Comparison of ENCODE assay signal across 32 cellular contexts in the genomic region with DNA sequence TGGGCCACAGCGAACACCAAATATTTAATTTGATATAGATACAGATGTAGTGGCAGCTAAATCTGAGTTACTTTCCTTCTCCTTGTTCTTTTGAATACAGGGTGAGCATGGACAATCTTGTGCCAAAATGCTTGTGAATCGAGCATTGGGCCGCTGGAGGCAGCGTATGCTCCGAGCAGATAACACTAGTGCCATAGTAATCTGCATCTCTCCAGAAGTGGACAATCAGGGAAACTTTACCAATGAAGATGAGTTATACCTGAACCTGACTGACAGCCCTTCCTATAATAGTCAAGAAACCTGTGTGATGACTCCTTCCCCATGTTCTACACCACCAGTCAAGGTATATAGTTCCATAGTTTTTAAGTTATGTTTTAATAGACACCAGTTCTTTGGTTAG.
"Had no signal": no experiment of that assay in that cellular context is flagged by ENCODE, and none has a peak within 500 bp of the region (broad histone marks: within the 10 kb centered on the region; RNA-seq: fewer than 3 reads in every experiment).

No MANE protein-coding gene starts in this region.

- H3K4me1 Mint-ChIP-seq: nephron had no signal

- H3K9me3 Mint-ChIP-seq: activated naive CD8-positive, alpha-beta T cell treated with anti-CD3 and anti-CD28 coated beads, Interleukin-2, amount 50 U/mL, for 24 hours; central memory CD8-positive, alpha-beta T cell; dendritic cell treated with granulocyte-macrophage colony-stimulating factor and Interleukin-4, amounts not matched to agents 40 ng/mL and 50 ng/mL, for 4 days; nephron; stimulated activated naive B cell treated with anti-CD40 and anti-IgM and Interleukin-4, amounts not matched to agents 10 μg/mL and 1 μg/mL and 100 μg/mL, for 72 hours; T-helper 1 cell treated with Interleukin-12 subunit alpha and Interleukin-12 subunit beta and Interleukin-4 antibody, amounts not matched to agents 30 μg/mL and 1 μg/mL, for 36 hours had no signal

- H3K4me1 ChIP-seq: esophagus squamous epithelium, left lung, pancreas, psoas muscle, stomach, testis, transverse colon had no signal

- ATAC-seq: activated CD4-positive, CD25-positive, alpha-beta regulatory T cell treated with anti-CD3 and anti-CD28 coated beads, Interleukin-2, amount 50 U/mL, for 24 hours; activated naive CD8-positive, alpha-beta T cell treated with anti-CD3 and anti-CD28 coated beads, Interleukin-2, amount 50 U/mL, for 24 hours; left lung; lower lobe of right lung; pancreas; psoas muscle; stimulated activated naive B cell treated with anti-CD40 and anti-IgM and Interleukin-4, amounts not matched to agents 10 μg/mL and 1 μg/mL and 100 μg/mL, for 72 hours had no signal

- H3K4me2 ChIP-seq: smooth muscle cell had no signal

- H3K4me3 Mint-ChIP-seq: activated naive CD8-positive, alpha-beta T cell treated with anti-CD3 and anti-CD28 coated beads, Interleukin-2, amount 50 U/mL, for 24 hours; central memory CD8-positive, alpha-beta T cell; dendritic cell treated with granulocyte-macrophage colony-stimulating factor and Interleukin-4, amounts not matched to agents 40 ng/mL and 50 ng/mL, for 4 days; nephron; stimulated activated naive B cell treated with anti-CD40 and anti-IgM and Interleukin-4, amounts not matched to agents 10 μg/mL and 1 μg/mL and 100 μg/mL, for 72 hours; T-helper 1 cell treated with Interleukin-12 subunit alpha and Interleukin-12 subunit beta and Interleukin-4 antibody, amounts not matched to agents 30 μg/mL and 1 μg/mL, for 36 hours had no signal

- H3K27me3 ChIP-seq: esophagus squamous epithelium, left lung, pancreas, stomach, testis, transverse colon had no signal

- H3K27ac ChIP-seq: esophagus squamous epithelium, left lung, lower lobe of right lung, pancreas, psoas muscle, stomach, testis, transverse colon had no signal

- H3K27me3 Mint-ChIP-seq: activated naive CD8-positive, alpha-beta T cell treated with anti-CD3 and anti-CD28 coated beads, Interleukin-2, amount 50 U/mL, for 24 hours; central memory CD8-positive, alpha-beta T cell; dendritic cell treated with granulocyte-macrophage colony-stimulating factor and Interleukin-4, amounts not matched to agents 40 ng/mL and 50 ng/mL, for 4 days; stimulated activated naive B cell treated with anti-CD40 and anti-IgM and Interleukin-4, amounts not matched to agents 10 μg/mL and 1 μg/mL and 100 μg/mL, for 72 hours had no signal

- H3K9me3 ChIP-seq: esophagus squamous epithelium, left lung, lower lobe of right lung, pancreas, psoas muscle, stomach, testis, transverse colon had no signal

- H3K4me3 ChIP-seq: esophagus squamous epithelium, left lung, lower lobe of right lung, pancreas, psoas muscle, smooth muscle cell, stomach, testis, transverse colon had no signal

- DNase-seq: activated CD4-positive, alpha-beta T cell treated with anti-CD3 and anti-CD28 coated beads for 48 hours; activated CD4-positive, alpha-beta T cell treated with anti-CD3 and anti-CD28 coated beads, Interleukin-2, amount 50 U/mL, for 48 hours; activated CD8-positive, alpha-beta memory T cell treated with anti-CD3 and anti-CD28 coated beads for 24 hours; activated gamma-delta T cell treated with Interleukin-2 at 50 U/mL for 16 hours; activated naive CD4-positive, alpha-beta T cell treated with anti-CD3 and anti-CD28 coated beads, Interleukin-2, amount 50 U/mL, for 16 hours; activated naive CD8-positive, alpha-beta T cell treated with anti-CD3 and anti-CD28 coated beads, Interleukin-2, amount 50 U/mL, for 24 hours; activated T-cell treated with anti-CD3 and anti-CD28 coated beads, Interleukin-2, amount 50 U/mL, for 1 hour; effector CD4-positive, alpha-beta T cell; esophagus squamous epithelium; kidney glomerular epithelial cell; left lung; lower lobe of right lung; mesendoderm; pancreas; psoas muscle; stimulated activated CD4-positive, alpha-beta T cell treated with anti-CD3 and anti-CD28 coated beads, Interleukin-1b, Interleukin-23, amount 100 ng/mL, for 48 hours; stimulated activated CD4-positive, alpha-beta T cell treated with anti-CD3 and anti-CD28 coated beads, Interleukin-4, amount 100 ng/mL, for 4 hours; stimulated activated CD8-positive, alpha-beta memory T cell treated with anti-CD3 and anti-CD28 coated beads, Interleukin-4, amount 100 ng/mL, for 48 hours; stimulated activated naive B cell treated with anti-CD40 and anti-IgM and Interleukin-4, amounts not matched to agents 10 μg/mL and 1 μg/mL and 100 μg/mL, for 72 hours; stomach; SW 1271; T-helper 9 cell; testis; transverse colon had no signal

- H3K27ac Mint-ChIP-seq: activated naive CD8-positive, alpha-beta T cell treated with anti-CD3 and anti-CD28 coated beads, Interleukin-2, amount 50 U/mL, for 24 hours; dendritic cell treated with granulocyte-macrophage colony-stimulating factor and Interleukin-4, amounts not matched to agents 40 ng/mL and 50 ng/mL, for 4 days; nephron; stimulated activated naive B cell treated with anti-CD40 and anti-IgM and Interleukin-4, amounts not matched to agents 10 μg/mL and 1 μg/mL and 100 μg/mL, for 72 hours; T-helper 1 cell treated with Interleukin-12 subunit alpha and Interleukin-12 subunit beta and Interleukin-4 antibody, amounts not matched to agents 30 μg/mL and 1 μg/mL, for 36 hours had no signal

- FAIRE-seq: bronchial epithelial cell, frontal cortex, pancreas had no signal
